In genomic region chr6:37279366-37280134, GRCh38 we compare ENCODE assay signal across 15 cellular contexts. TPM values are rescaled to one million over a fixed set of nuclear protein-coding genes. Genes with fewer than 3 reads are reported as not detected.
A peak's percentile ranks its signal among the peaks of the same experiment; 100 is the strongest.
DNase-seq lines count a peak whose midpoint lies in the region; ATAC-seq and TF ChIP-seq lines count a peak whose summit lies in the region.
"Had no signal": no experiment of that assay in that cellular context is flagged by ENCODE, and none has a peak within 500 bp of the region (broad histone marks: within the 10 kb centered on the region; RNA-seq: fewer than 3 reads in every experiment).

No MANE protein-coding gene starts in this region.

- no peak overlapping the region for H3K18ac ChIP-seq in mesenchymal stem cell (ENCODE audit: low read depth in 1 of 2, low read length in 2 of 2)

- no peak overlapping the region for H2AK5ac ChIP-seq in mesenchymal stem cell (ENCODE audit: low read length, severe bottlenecking)

- H3K9me3 ChIP-seq in BLaER1 treated with 17β-estradiol and CSF1 and Interleukin-3, amounts not matched to agents 10 nM and 100 nM (replicated peaks in 1 of 11): no peaks in the 10 kb centered on the region
- no peaks in the 10 kb centered on the region for H3K9me3 ChIP-seq in mesenchymal stem cell (ENCODE audit: control insufficient read depth, low read length)
- H3K9me3 ChIP-seq in suprapubic skin: no peaks in the 10 kb centered on the region
- H3K9me3 ChIP-seq: SJSA1 had no signal

- H3K9me3 Mint-ChIP-seq in dendritic cell treated with granulocyte-macrophage colony-stimulating factor and Interleukin-4, amounts not matched to agents 40 ng/mL and 50 ng/mL, for 4 days: no peaks in the 10 kb centered on the region
- H3K9me3 Mint-ChIP-seq: nephron progenitor cell, type B pancreatic cell had no signal

- peaks cover 50% of the 10 kb centered on the region for H3K79me1 ChIP-seq in mesenchymal stem cell (replicated peaks; ENCODE audit: low read length, poor library complexity, severe bottlenecking)

- no peak overlapping the region for H2BK5ac ChIP-seq in mesenchymal stem cell (ENCODE audit: low read depth, low read length, poor library complexity, severe bottlenecking)

- no peak overlapping the region for H3K4ac ChIP-seq in mesenchymal stem cell (ENCODE audit: low read depth in 1 of 2, low read length in 2 of 2)

- H3K36me3 Mint-ChIP-seq in dendritic cell treated with granulocyte-macrophage colony-stimulating factor and Interleukin-4, amounts not matched to agents 40 ng/mL and 50 ng/mL, for 4 days (ENCODE audit: low read depth): peaks cover 46% of the 10 kb centered on the region

- H3K4me3 ChIP-seq in BLaER1 treated with 17β-estradiol and CSF1 and Interleukin-3, amounts not matched to agents 10 nM and 100 nM: peak overlapping the region in 4 of 10 experiments; percentile 0 to 12 (median 7); a peak in 3 of 20 replicates
- H3K4me3 ChIP-seq in NB4 (ENCODE audit: low read depth, low read length): no peak overlapping the region
- H3K4me3 ChIP-seq in mesenchymal stem cell (ENCODE audit: insufficient read depth in 1 of 2, low read depth in 1 of 2, low read length in 2 of 2): peak overlapping the region in 1 of 2 experiments; percentile 32
- H3K4me3 ChIP-seq in suprapubic skin: no peak overlapping the region
- H3K4me3 ChIP-seq: SJSA1 had no signal

- H2AFZ ChIP-seq in mesenchymal stem cell (ENCODE audit: low read depth, low read length): no peak overlapping the region

- peaks cover 50 to 98% (median 74%) of the 10 kb centered on the region in 10 experiments for H3K4me1 ChIP-seq in BLaER1 treated with 17β-estradiol and CSF1 and Interleukin-3, amounts not matched to agents 10 nM and 100 nM
- H3K4me1 ChIP-seq in mesenchymal stem cell (ENCODE audit: control insufficient read depth, insufficient read depth, low read depth, low read length) (peaks cover 13% of the 10 kb centered on the region), suprapubic skin (peaks cover 10% of the 10 kb centered on the region)
- H3K4me1 ChIP-seq: SJSA1 had no signal

- peak overlapping the region; percentile 8 to 78 (median 60); a peak in 20 of 22 replicates for H3K9ac ChIP-seq in BLaER1 treated with 17β-estradiol and CSF1 and Interleukin-3, amounts not matched to agents 10 nM and 100 nM
- H3K9ac ChIP-seq in mesenchymal stem cell (ENCODE audit: low read length): peak overlapping the region; percentile 26

- H3K27ac ChIP-seq in BLaER1 treated with 17β-estradiol and CSF1 and Interleukin-3, amounts not matched to agents 10 nM and 100 nM: peak overlapping the region in 10 of 11 experiments; percentile 50 to 94 (median 86); a peak in 20 of 22 replicates
- H3K27ac ChIP-seq in mesenchymal stem cell (ENCODE audit: low read length, poor library complexity, severe bottlenecking) (no peak overlapping the region), suprapubic skin (no peak overlapping the region)
- H3K27ac ChIP-seq: SJSA1 had no signal

- no peak overlapping the region for H3K27ac Mint-ChIP-seq in dendritic cell treated with granulocyte-macrophage colony-stimulating factor and Interleukin-4, amounts not matched to agents 40 ng/mL and 50 ng/mL, for 4 days
- H3K27ac Mint-ChIP-seq: nephron progenitor cell, type B pancreatic cell had no signal

- no peak overlapping the region for H4K91ac ChIP-seq in mesenchymal stem cell (ENCODE audit: low read length)

- H2BK12ac ChIP-seq in mesenchymal stem cell (ENCODE audit: low read length in 2 of 2): no peak overlapping the region

- H3K36me3 ChIP-seq in BLaER1 treated with 17β-estradiol and CSF1 and Interleukin-3, amounts not matched to agents 10 nM and 100 nM: peaks cover 28 to 64% (median 46%) of the 10 kb centered on the region in 11 experiments
- H3K36me3 ChIP-seq in mesenchymal stem cell (ENCODE audit: control insufficient read depth in 1 of 2, insufficient read depth in 2 of 2, low read depth in 1 of 2, low read length in 2 of 2) (peaks cover 25 to 34% of the 10 kb centered on the region in 2 experiments), suprapubic skin (peaks cover 34% of the 10 kb centered on the region)

- no peak overlapping the region for H2BK120ac ChIP-seq in mesenchymal stem cell (ENCODE audit: low read depth, low read length)

- peak overlapping the region; percentile 44 to 94 (median 74) for H3K4me2 ChIP-seq in BLaER1 treated with 17β-estradiol and CSF1 and Interleukin-3, amounts not matched to agents 10 nM and 100 nM
- no peak overlapping the region for H3K4me2 ChIP-seq in mesenchymal stem cell (ENCODE audit: low read length, poor library complexity, severe bottlenecking)

- 97% methylated on average over 9 of the region's 9 CpGs for WGBS in mesenchymal stem cell
- 86% methylated on average over 9 of the region's 9 CpGs for WGBS in suprapubic skin

- TF ChIP-seq CTCF in NB4 (IDR thresholded peaks at IDR 0.05; ENCODE audit: low read depth, low read length) (no peak), suprapubic skin (IDR thresholded peaks at IDR 0.05) (no peak)

- H3K4me1 Mint-ChIP-seq in dendritic cell treated with granulocyte-macrophage colony-stimulating factor and Interleukin-4, amounts not matched to agents 40 ng/mL and 50 ng/mL, for 4 days (ENCODE audit: low read depth): peaks cover 58% of the 10 kb centered on the region

- no peak for TF ChIP-seq EP300 in suprapubic skin (IDR thresholded peaks at IDR 0.05)

- no peak overlapping the region for H3K23ac ChIP-seq in mesenchymal stem cell (ENCODE audit: low read length in 2 of 2)

- H4K20me1 ChIP-seq in BLaER1 treated with 17β-estradiol and CSF1 and Interleukin-3, amounts not matched to agents 10 nM and 100 nM: peaks cover 0 to 39% (median 0%) of the 10 kb centered on the region in 11 experiments; a peak in 4 of 22 replicates

- no peaks in the 10 kb centered on the region for H3K27me3 Mint-ChIP-seq in dendritic cell treated with granulocyte-macrophage colony-stimulating factor and Interleukin-4, amounts not matched to agents 40 ng/mL and 50 ng/mL, for 4 days
- H3K27me3 Mint-ChIP-seq: type B pancreatic cell had no signal

- H3K27me3 ChIP-seq in BLaER1 treated with 17β-estradiol and CSF1 and Interleukin-3, amounts not matched to agents 10 nM and 100 nM: no peaks in the 10 kb centered on the region
- H3K27me3 ChIP-seq in mesenchymal stem cell (ENCODE audit: control insufficient read depth in 1 of 2, insufficient read depth in 1 of 2, low read length in 2 of 2): no peaks in the 10 kb centered on the region
- H3K27me3 ChIP-seq in suprapubic skin: no peaks in the 10 kb centered on the region
- H3K27me3 ChIP-seq: SJSA1 had no signal

- TF ChIP-seq POLR2A in NB4 (IDR thresholded peaks at IDR 0.05; ENCODE audit: extremely low read depth, insufficient read length) (no peak), suprapubic skin (IDR thresholded peaks at IDR 0.05) (no peak)

- intact Hi-C loops in dendritic cell treated with granulocyte-macrophage colony-stimulating factor and Interleukin-4, amounts not matched to agents 40 ng/mL and 50 ng/mL, for 4 days (cut with micrococcal nuclease): no loop called here

- no peak overlapping the region for H3K14ac ChIP-seq in mesenchymal stem cell (ENCODE audit: low read length in 2 of 2)

- H4K8ac ChIP-seq in mesenchymal stem cell (ENCODE audit: low read length): no peak overlapping the region

- peak overlapping the region; percentile 10 for H3K4me3 Mint-ChIP-seq in dendritic cell treated with granulocyte-macrophage colony-stimulating factor and Interleukin-4, amounts not matched to agents 40 ng/mL and 50 ng/mL, for 4 days
- H3K4me3 Mint-ChIP-seq: nephron progenitor cell, type B pancreatic cell had no signal

- no peak for ATAC-seq in HG03045 (IDR thresholded peaks at IDR 0.05; ENCODE audit: unreplicated experiment)
- no peak for ATAC-seq in GM18907 (IDR thresholded peaks at IDR 0.05; ENCODE audit: unreplicated experiment)
- ATAC-seq: HCT116 had no signal

- no peak overlapping the region for H2BK15ac ChIP-seq in mesenchymal stem cell (ENCODE audit: low read depth, poor library complexity, severe bottlenecking)

- peak; percentile 94 for DNase-seq in NB4 (ENCODE audit: low read depth)
- DNase-seq in mesenchymal stem cell: peak; percentile 89
- no peak for DNase-seq in suprapubic skin (ENCODE audit: low spot score in 2 of 2)
- DNase-seq in stimulated activated CD4-positive, alpha-beta T cell treated with anti-CD3 and anti-CD28 coated beads, Interleukin-2, amount 100 ng/mL, for 48 hours: no peak
- DNase-seq: activated CD8-positive, alpha-beta memory T cell treated with anti-CD3 and anti-CD28 coated beads, Interleukin-2, amount 50 U/mL, for 48 hours; cerebellar nuclear complex; NCI-H2081 had no signal

RNA-seq across cellular contexts. Expression of gene TMEM217, which starts 21.6 kb away (rescaled TPM):
- 2.0 TPM for polyA plus RNA-seq in mesenchymal stem cell (2013, experiment 1 of 2)
- polyA plus RNA-seq in mesenchymal stem cell (2013, experiment 2 of 2): 2.5 TPM
- total RNA-seq in suprapubic skin: 1 to 10 TPM in 2 of 4 donors, under 1 TPM in 1, not detected in 1; 0.30 to 3.3 (median 2.6) TPM

RNA-seq across cellular contexts. Expression of gene TBC1D22B, which starts 22.0 kb away (rescaled TPM):
- 7.1 TPM for polyA plus RNA-seq in mesenchymal stem cell (2013, experiment 1 of 2)
- 7.1 TPM for polyA plus RNA-seq in mesenchymal stem cell (2013, experiment 2 of 2)
- total RNA-seq in suprapubic skin: 10 to 100 TPM; 14.2 to 19.6 (median 18.4) TPM

Comparison
In these comparisons a context has a peak if more than half of its experiments do, and no peak if none do; other contexts are left out.
1. H3K27ac ChIP-seq: peak in BLaER1 treated with 17β-estradiol and CSF1 and Interleukin-3, amounts not matched to agents 10 nM and 100 nM (10 of 11); none in mesenchymal stem cell (single experiment) and suprapubic skin (single experiment).
2. DNase-seq: peak in NB4 (single experiment) and mesenchymal stem cell (single experiment); none in suprapubic skin (0 of 2) and stimulated activated CD4-positive, alpha-beta T cell treated with anti-CD3 and anti-CD28 coated beads, Interleukin-2, amount 100 ng/mL, for 48 hours (0 of 2).